34 cellular contexts compared by ENCODE assay signal in genomic region chr1:41169799-41170180, GRCh38.
"Had no signal": no experiment of that assay in that cellular context is flagged by ENCODE, and none has a peak within 500 bp of the region (broad histone marks: within the 10 kb centered on the region; RNA-seq: fewer than 3 reads in every experiment).

No MANE protein-coding gene starts in this region.

- FAIRE-seq: astrocyte, TTC549 had no signal

- H3K9me3 ChIP-seq: adrenal gland, body of pancreas had no signal

- H3K27me3 ChIP-seq: adrenal gland, body of pancreas, brain microvascular endothelial cell, breast epithelium had no signal

- ATAC-seq: activated CD8-positive, alpha-beta T cell treated with anti-CD3 and anti-CD28 coated beads for 36 hours; activated naive CD4-positive, alpha-beta T cell treated with anti-CD3 and anti-CD28 coated beads, Interleukin-2, amount 50 U/mL, for 72 hours; activated T-cell treated with anti-CD3 and anti-CD28 coated beads, Interleukin-2, amount 50 U/mL, for 4 hours; activated T-cell treated with anti-CD3 and anti-CD28 coated beads, Interleukin-2, amount 50 U/mL, for 72 hours; activated T-helper 17 cell treated with anti-CD3 and anti-CD28 coated beads, Interleukin-2, amount 50 U/mL, for 72 hours; body of pancreas had no signal

- DNase-seq: activated B cell treated with CpG ODN at 0.5 μM for 24 hours; activated CD4-positive, alpha-beta memory T cell treated with anti-CD3 and anti-CD28 coated beads for 36 hours; activated CD4-positive, alpha-beta T cell treated with anti-CD3 and anti-CD28 coated beads for 4 hours; activated CD4-positive, alpha-beta T cell treated with anti-CD3 and anti-CD28 coated beads, Interleukin-2, amount 10 ng/mL, durations not matched to agents 24 days and 14 days; activated CD4-positive, alpha-beta T cell treated with anti-CD3 and anti-CD28 coated beads, Interleukin-2, amount 50 U/mL, for 1 hour; activated CD4-positive, alpha-beta T cell treated with anti-CD3 and anti-CD28 coated beads, Interleukin-2, amount 50 U/mL, for 4 hours; activated CD4-positive, CD25-positive, alpha-beta regulatory T cell treated with anti-CD3 and anti-CD28 coated beads, Interleukin-2, amount 50 U/mL, for 72 hours; activated CD8-positive, alpha-beta memory T cell treated with anti-CD3 and anti-CD28 coated beads, Interleukin-2, amount 50 U/mL, for 4 hours; activated CD8-positive, alpha-beta T cell treated with anti-CD3 and anti-CD28 coated beads for 36 hours; activated effector memory CD4-positive, alpha-beta T cell treated with anti-CD3 and anti-CD28 coated beads, Interleukin-2, amount 50 U/mL, for 16 hours; activated gamma-delta T cell treated with Interleukin-2 at 50 U/mL for 16 hours; activated naive CD4-positive, alpha-beta T cell; activated naive CD4-positive, alpha-beta T cell treated with anti-CD3 and anti-CD28 coated beads for 36 hours; activated naive CD4-positive, alpha-beta T cell treated with anti-CD3 and anti-CD28 coated beads, Interleukin-2, amount 50 U/mL, for 16 hours; activated naive CD8-positive, alpha-beta T cell treated with anti-CD3 and anti-CD28 coated beads for 36 hours; activated T-cell treated with anti-CD3 and anti-CD28 coated beads for 4 hours; activated T-cell treated with anti-CD3 and anti-CD28 coated beads, Interleukin-2, amount 50 U/mL, for 1 hour; activated T-cell treated with anti-CD3 and anti-CD28 coated beads, Interleukin-2, amount 50 U/mL, for 4 hours; activated T-cell treated with anti-CD3 and anti-CD28 coated beads, Interleukin-2, amount 50 U/mL, for 72 hours; adrenal gland; amniotic stem cell; aorta; brain microvascular endothelial cell; central memory CD4-positive, alpha-beta T cell; T-helper 1 cell; T-helper 2 cell; T-helper 9 cell had no signal

- H3K27ac ChIP-seq: adrenal gland, brain microvascular endothelial cell, breast epithelium, VCaP had no signal

- H3K4me1 ChIP-seq: adrenal gland, breast epithelium had no signal

- H3K4me3 ChIP-seq: adrenal gland, body of pancreas, breast epithelium had no signal

- H3K36me3 ChIP-seq: adrenal gland, brain microvascular endothelial cell, breast epithelium had no signal
